In the genomic region with DNA sequence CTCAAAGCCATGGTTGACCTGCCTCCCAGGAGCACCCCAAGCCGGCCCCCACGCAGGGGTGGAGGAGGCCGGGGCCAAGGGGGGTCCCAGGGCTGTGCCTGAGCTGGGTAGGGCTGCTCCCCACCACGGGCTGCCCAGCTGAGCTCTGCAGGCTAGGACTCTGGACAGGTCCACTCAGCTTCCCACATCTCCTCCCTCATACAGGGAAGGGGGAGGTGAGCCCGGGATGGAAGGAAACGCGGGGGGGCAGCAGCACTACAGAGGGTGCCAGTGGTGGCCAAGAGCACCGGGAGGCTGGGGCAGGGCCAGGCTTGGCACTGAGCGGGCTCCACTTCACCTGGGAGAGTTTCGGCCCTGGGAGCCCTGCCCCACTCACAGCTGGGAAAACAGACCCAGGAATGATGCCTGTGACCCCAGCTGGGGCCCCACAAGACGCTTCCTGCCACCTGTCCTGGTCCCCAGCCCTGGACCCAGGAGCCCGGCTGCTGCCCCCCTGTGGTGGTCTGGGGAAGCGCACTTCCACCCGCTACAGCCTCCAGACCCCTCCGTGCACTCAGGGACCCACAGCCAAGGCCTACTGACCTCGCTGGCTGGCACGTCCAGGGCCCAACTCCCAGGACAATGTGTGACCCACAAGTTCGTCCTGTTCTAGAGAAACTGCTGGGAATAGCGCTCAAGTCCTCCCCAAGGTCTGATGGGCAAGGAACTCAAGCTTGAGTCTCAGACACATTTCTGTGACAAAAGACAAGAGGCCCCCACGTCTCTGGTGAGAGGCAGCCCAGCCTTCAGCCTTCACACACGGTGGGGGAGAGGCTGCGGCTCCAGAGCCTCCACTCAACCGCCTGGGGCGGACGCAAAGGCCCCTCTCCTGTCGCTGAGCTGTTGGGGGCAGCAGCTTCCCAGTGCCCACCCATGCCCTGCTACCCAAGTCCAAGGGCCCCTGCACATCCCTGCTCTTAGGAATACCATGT, we compare ENCODE assay signal across 8 cellular contexts. TPM values are rescaled to one million over a fixed set of nuclear protein-coding genes. Genes with fewer than 3 reads are reported as not detected.
A peak's percentile ranks its signal among the peaks of the same experiment; 100 is the strongest.
DNase-seq lines count a peak whose midpoint lies in the region; ATAC-seq and TF ChIP-seq lines count a peak whose summit lies in the region.

No MANE protein-coding gene starts in this region.

- no peaks in the 10 kb centered on the region for H3K9me3 Mint-ChIP-seq in CD8-positive, alpha-beta memory T cell

- H3K4me1 ChIP-seq in CD8-positive, alpha-beta memory T cell (ENCODE audit: insufficient read depth, low read length), result peaks cover 37% of the 10 kb centered on the region
- peaks cover 4% of the 10 kb centered on the region for H3K4me1 ChIP-seq in RWPE2 (ENCODE audit: insufficient read depth, poor library complexity, severe bottlenecking)
- peaks cover 28% of the 10 kb centered on the region for H3K4me1 ChIP-seq in skeletal muscle satellite cell (ENCODE audit: control insufficient read depth, insufficient read depth, low read length)

- no peaks in the 10 kb centered on the region for H3K9me3 ChIP-seq in CD8-positive, alpha-beta memory T cell (ENCODE audit: low read length)
- H3K9me3 ChIP-seq in RWPE2 (ENCODE audit: severe bottlenecking) (no peaks in the 10 kb centered on the region), skeletal muscle satellite cell (replicated peaks; ENCODE audit: low read length) (no peaks in the 10 kb centered on the region)

- TF ChIP-seq CTCF in RWPE2 (IDR thresholded peaks at IDR 0.05; ENCODE audit: poor library complexity, severe bottlenecking), result peak; percentile 91

- H3K4me2 ChIP-seq in skeletal muscle satellite cell (ENCODE audit: low read length), result peak overlapping the region; percentile 64

- H3K27me3 Mint-ChIP-seq in CD8-positive, alpha-beta memory T cell, result no peaks in the 10 kb centered on the region

- CTCF ChIA-PET in CD8-positive, alpha-beta memory T cell (lab: Charles Lee), result interaction anchor here (0.8 to 6.5 kb wide), 24 partner anchors 8 to 388 kb away, joined by 3 to 57 read pairs (median 4); a partner anchor contains a TSS

- peak overlapping the region; percentile 41 to 91 (median 56) for H3K4me3 Mint-ChIP-seq in CD8-positive, alpha-beta memory T cell

- no peaks in the 10 kb centered on the region for H3K36me3 ChIP-seq in CD8-positive, alpha-beta memory T cell (ENCODE audit: insufficient read depth, low read length)
- H3K36me3 ChIP-seq in RWPE2 (ENCODE audit: low read depth), result peaks cover 8% of the 10 kb centered on the region
- peaks cover 18% of the 10 kb centered on the region for H3K36me3 ChIP-seq in skeletal muscle satellite cell (ENCODE audit: insufficient read depth, low read length)

- H3K36me3 Mint-ChIP-seq in CD8-positive, alpha-beta memory T cell, result peaks cover 0 to 15% (median 0%) of the 10 kb centered on the region in 3 donors

- peaks cover 15 to 47% (median 20%) of the 10 kb centered on the region in 3 donors for H3K4me1 Mint-ChIP-seq in CD8-positive, alpha-beta memory T cell

- peak; percentile 23 for ATAC-seq in HG03432 (IDR thresholded peaks at IDR 0.05; ENCODE audit: unreplicated experiment)
- peak; percentile 24; the same call in 2 of the 3 replicates for ATAC-seq in RWPE2 (ENCODE audit: low read depth)
- ATAC-seq in GM21515 (IDR thresholded peaks at IDR 0.05; ENCODE audit: unreplicated experiment), result no peak

- no peak overlapping the region for H3K27ac ChIP-seq in CD8-positive, alpha-beta memory T cell (ENCODE audit: low read depth, low read length)
- no peak overlapping the region for H3K27ac ChIP-seq in RWPE2 (ENCODE audit: poor library complexity, severe bottlenecking)

- POLR2A ChIA-PET in CD8-positive, alpha-beta memory T cell (lab: Charles Lee), result interaction anchor here (0.6 to 2.2 kb wide), 10 partner anchors 9 to 1018 kb away, joined by 3 to 10 read pairs (median 4); a partner anchor contains a TSS

- H3K4me3 ChIP-seq in CD8-positive, alpha-beta memory T cell (ENCODE audit: low read length), result peak overlapping the region; percentile 42
- H3K4me3 ChIP-seq in RWPE2 (ENCODE audit: severe bottlenecking), result no peak overlapping the region
- H3K4me3 ChIP-seq in skeletal muscle satellite cell (ENCODE audit: low read length), result peak overlapping the region; percentile 35

- DNase-seq in CD8-positive, alpha-beta memory T cell, result peak; percentile 67 to 82 (median 75)
- DNase-seq in RWPE2 (ENCODE audit: low spot score), result no peak
- DNase-seq in activated effector memory CD4-positive, alpha-beta T cell treated with anti-CD3 and anti-CD28 coated beads, Interleukin-2, amount 50 U/mL, for 16 hours, result peak; percentile 93
- DNase-seq in head of caudate nucleus, result peak in 38 of 42 donors; percentile 27 to 88 (median 70)
- no peak for DNase-seq in globus pallidus (ENCODE audit: low spot score)

- H3K27ac Mint-ChIP-seq in CD8-positive, alpha-beta memory T cell, result peak overlapping the region; percentile 56 to 96 (median 82)

- H3K9ac ChIP-seq in skeletal muscle satellite cell (ENCODE audit: low read depth, low read length), result no peak overlapping the region

- no peaks in the 10 kb centered on the region for H3K27me3 ChIP-seq in CD8-positive, alpha-beta memory T cell (ENCODE audit: insufficient read depth, low read length, poor library complexity, severe bottlenecking)
- no peaks in the 10 kb centered on the region for H3K27me3 ChIP-seq in RWPE2 (ENCODE audit: insufficient read depth, poor library complexity, severe bottlenecking)
- no peaks in the 10 kb centered on the region for H3K27me3 ChIP-seq in skeletal muscle satellite cell (ENCODE audit: control insufficient read depth, insufficient read depth, low read length)

- intact Hi-C loops in head of caudate nucleus (cut with DNase I), result no loop called here

RNA-seq across cellular contexts. Expression of a gene that starts 3.0 kb away (rescaled TPM):
- total RNA-seq in CD8-positive, alpha-beta memory T cell, result 100 to 1,000 TPM; 159 to 169 TPM
- 157 TPM for polyA plus RNA-seq in CD8-positive, alpha-beta memory T cell
- total RNA-seq in skeletal muscle satellite cell (2012; rRNA removed), result 172 and 180 TPM in 2 replicates

RNA-seq across cellular contexts. Expression of a gene that starts 13.7 kb away (rescaled TPM):
- under 1 TPM; 0.26 to 0.29 TPM for total RNA-seq in CD8-positive, alpha-beta memory T cell
- polyA plus RNA-seq in CD8-positive, alpha-beta memory T cell, result 0.61 TPM
- 352 and 415 TPM in 2 replicates for total RNA-seq in skeletal muscle satellite cell (2012; rRNA removed)

RNA-seq across cellular contexts. Expression of a gene that starts 22.8 kb away (rescaled TPM):
- 10 to 100 TPM; 39.7 to 41.1 TPM for total RNA-seq in CD8-positive, alpha-beta memory T cell
- 1.6 TPM for polyA plus RNA-seq in CD8-positive, alpha-beta memory T cell
- total RNA-seq in skeletal muscle satellite cell (2012; rRNA removed), result 80.1 and 118 TPM in 2 replicates

RNA-seq across cellular contexts. Expression of a gene that starts 27.1 kb away (rescaled TPM):
- total RNA-seq in CD8-positive, alpha-beta memory T cell, result 100 to 1,000 TPM; 119 to 124 TPM
- 29.0 TPM for polyA plus RNA-seq in CD8-positive, alpha-beta memory T cell
- 88.7 and 93.3 TPM in 2 replicates for total RNA-seq in skeletal muscle satellite cell (2012; rRNA removed)

RNA-seq across cellular contexts. Expression of a gene that starts 35.1 kb away (rescaled TPM):
- total RNA-seq in CD8-positive, alpha-beta memory T cell, result 100 to 1,000 TPM; 206 to 208 TPM
- 198 TPM for polyA plus RNA-seq in CD8-positive, alpha-beta memory T cell
- total RNA-seq in skeletal muscle satellite cell (2012; rRNA removed), result 122 and 141 TPM in 2 replicates

Comparison
In these comparisons a context has a peak if more than half of its experiments do, and no peak if none do; other contexts are left out.
1. DNase-seq: peak in CD8-positive, alpha-beta memory T cell (5 of 5), activated effector memory CD4-positive, alpha-beta T cell treated with anti-CD3 and anti-CD28 coated beads, Interleukin-2, amount 50 U/mL, for 16 hours (single experiment) and head of caudate nucleus (38 of 42); none in RWPE2 (single experiment) and globus pallidus (single experiment).